ENCODE assay signal across 10 cellular contexts in the genomic region with DNA sequence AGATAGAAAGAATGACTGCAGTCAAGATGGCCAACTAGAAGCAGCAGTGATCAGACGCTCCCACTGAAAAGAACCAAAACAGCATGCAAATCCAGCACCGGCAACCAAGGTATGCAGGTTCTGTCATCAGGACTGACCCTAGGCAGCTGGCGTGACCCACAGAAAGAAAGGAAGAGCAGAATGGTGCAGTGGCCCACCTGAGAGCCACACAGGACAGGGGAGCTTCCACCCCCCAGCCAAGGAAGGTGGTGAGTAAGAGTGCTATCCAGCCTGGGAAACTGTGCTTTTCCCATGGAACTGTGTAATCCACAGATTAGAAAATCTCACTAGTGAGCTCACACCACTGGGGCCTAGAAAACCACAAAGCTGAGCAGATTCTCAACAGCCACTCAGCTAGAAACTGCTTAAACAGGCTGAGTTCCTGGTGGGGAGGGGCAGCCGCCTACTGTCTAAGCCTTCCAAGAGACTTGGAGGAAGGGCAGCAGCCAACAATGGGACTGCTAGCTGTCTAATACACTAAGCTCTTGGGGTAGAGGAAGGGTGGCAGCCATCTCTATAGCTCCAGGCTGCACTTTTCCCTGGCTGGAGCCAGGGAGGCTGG.
DNase-seq lines count a peak whose midpoint lies in the region; ATAC-seq and TF ChIP-seq lines count a peak whose summit lies in the region.
"Had no signal": no experiment of that assay in that cellular context is flagged by ENCODE, and none has a peak within 500 bp of the region (broad histone marks: within the 10 kb centered on the region; RNA-seq: fewer than 3 reads in every experiment).

No MANE protein-coding gene starts in this region.

- no peaks in the 10 kb centered on the region for H3K36me3 Mint-ChIP-seq in activated naive CD4-positive, alpha-beta T cell treated with anti-CD3 and anti-CD28 coated beads, Interleukin-2, amount 50 U/mL, for 72 hours
- H3K36me3 Mint-ChIP-seq: activated naive CD8-positive, alpha-beta T cell treated with anti-CD3 and anti-CD28 coated beads for 36 hours had no signal

- H3K4me3 ChIP-seq in AG09309 (ENCODE audit: control insufficient read depth, low read depth, low read length) (no peak overlapping the region), astrocyte of the spinal cord (ENCODE audit: low read depth, low read length) (no peak overlapping the region)

- DNase-seq in AG09309 (ENCODE audit: low read depth) (peak; percentile 21), GM19238 (ENCODE audit: insufficient read length, low spot score) (peak; percentile 35), astrocyte of the spinal cord (ENCODE audit: low read depth, low spot score) (peak; percentile 51), NCI-H2107 treated with DMSO at 0.1 percent for 48 hours (lab: John Stamatoyannopoulos, UW; ENCODE audit: unreplicated experiment) (no peak), COLO829 (ENCODE audit: low spot score) (no peak)
- no peak for DNase-seq in activated CD4-positive, alpha-beta T cell treated with anti-CD3 and anti-CD28 coated beads, Interleukin-2, amount 50 U/mL, for 48 hours
- no peak for DNase-seq in activated naive CD4-positive, alpha-beta T cell treated with anti-CD3 and anti-CD28 coated beads, Interleukin-2, amount 50 U/mL, for 72 hours (ENCODE audit: low spot score in 2 of 2)
- DNase-seq: activated naive CD8-positive, alpha-beta T cell treated with anti-CD3 and anti-CD28 coated beads for 36 hours; NCI-H524 treated with DMSO at 0.1 percent for 48 hours had no signal

- in situ Hi-C loops in astrocyte of the spinal cord (cut with HindIII; ENCODE audit: low sequenced_read_pairs): no loop called here

- peak; percentile 87 for ATAC-seq in HG03045 (IDR thresholded peaks at IDR 0.05; ENCODE audit: unreplicated experiment)
- no peak for ATAC-seq in activated naive CD4-positive, alpha-beta T cell treated with anti-CD3 and anti-CD28 coated beads, Interleukin-2, amount 50 U/mL, for 72 hours

- peaks cover 0 to 3% of the 10 kb centered on the region in 2 donors for H3K9me3 Mint-ChIP-seq in activated naive CD4-positive, alpha-beta T cell treated with anti-CD3 and anti-CD28 coated beads, Interleukin-2, amount 50 U/mL, for 72 hours
- H3K9me3 Mint-ChIP-seq: activated naive CD8-positive, alpha-beta T cell treated with anti-CD3 and anti-CD28 coated beads for 36 hours had no signal

- TF ChIP-seq CTCF in AG09309 (IDR thresholded peaks at IDR 0.05; ENCODE audit: control insufficient read depth, insufficient read depth, low read depth, low read length, missing control alignments) (no peak), astrocyte of the spinal cord (IDR thresholded peaks at IDR 0.05; ENCODE audit: low read depth, low read length) (no peak)

- peak overlapping the region in 1 of 2 donors; percentile 24 for H3K27ac Mint-ChIP-seq in activated naive CD4-positive, alpha-beta T cell treated with anti-CD3 and anti-CD28 coated beads, Interleukin-2, amount 50 U/mL, for 72 hours
- H3K27ac Mint-ChIP-seq: activated naive CD8-positive, alpha-beta T cell treated with anti-CD3 and anti-CD28 coated beads for 36 hours had no signal

Comparison
In these comparisons a context has a peak if more than half of its experiments do, and no peak if none do; other contexts are left out.
1. DNase-seq: peak in AG09309 (single experiment), GM19238 (single experiment) and astrocyte of the spinal cord (single experiment); none in activated CD4-positive, alpha-beta T cell treated with anti-CD3 and anti-CD28 coated beads, Interleukin-2, amount 50 U/mL, for 48 hours (0 of 2), NCI-H2107 treated with DMSO at 0.1 percent for 48 hours (single experiment), COLO829 (single experiment) and activated naive CD4-positive, alpha-beta T cell treated with anti-CD3 and anti-CD28 coated beads, Interleukin-2, amount 50 U/mL, for 72 hours (0 of 2).